In the genomic region with DNA sequence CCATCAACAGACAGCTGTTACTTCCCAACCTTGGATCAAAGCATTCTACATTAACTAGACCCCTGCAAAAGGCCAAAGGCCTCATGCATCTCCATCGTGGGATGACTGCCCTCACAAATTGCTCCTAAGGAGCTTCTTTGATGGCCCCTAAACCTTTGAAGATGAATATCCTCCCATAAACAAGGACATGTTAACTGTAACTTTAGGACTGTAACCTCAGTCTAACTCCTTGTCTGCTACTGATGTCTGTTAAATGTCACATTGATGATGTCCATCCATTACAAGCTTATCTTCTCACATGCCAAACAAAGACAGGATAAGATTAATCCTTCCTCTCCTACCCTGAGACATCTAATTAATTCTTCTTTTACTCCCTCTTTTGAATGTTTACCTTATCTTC, we compare ENCODE assay signal across 15 cellular contexts.
"Had no signal": no experiment of that assay in that cellular context is flagged by ENCODE, and none has a peak within 500 bp of the region (broad histone marks: within the 10 kb centered on the region; RNA-seq: fewer than 3 reads in every experiment).

No MANE protein-coding gene starts in this region.

- DNase-seq: activated CD4-positive, alpha-beta T cell treated with anti-CD3 and anti-CD28 coated beads, Interleukin-2, amount 10 ng/mL, durations not matched to agents 24 days and 14 days; activated gamma-delta T cell treated with Interleukin-2 at 50 U/mL for 16 hours; brain microvascular endothelial cell; effector memory CD8-positive, alpha-beta T cell; heart left ventricle; immature natural killer cell; naive thymus-derived CD8-positive, alpha-beta T cell; nucleus accumbens; stimulated activated CD4-positive, alpha-beta T cell treated with anti-CD3 and anti-CD28 coated beads, Interleukin-2, amount 100 ng/mL, for 48 hours; stimulated activated naive B cell treated with anti-CD40 and anti-IgM and Interleukin-4, amounts not matched to agents 10 μg/mL and 1 μg/mL and 100 μg/mL, for 72 hours; T-cell; T-helper 9 cell; thyroid gland had no signal

- H3K9me3 Mint-ChIP-seq: immature natural killer cell, T-cell had no signal

- H3K27ac Mint-ChIP-seq: activated CD4-positive, alpha-beta T cell treated with anti-CD3 and anti-CD28 coated beads, Interleukin-2, amount 10 ng/mL, durations not matched to agents 24 days and 14 days; activated naive CD8-positive, alpha-beta T cell; dendritic cell treated with granulocyte-macrophage colony-stimulating factor and Interleukin-4, amounts not matched to agents 40 ng/mL and 50 ng/mL, for 4 days; effector memory CD8-positive, alpha-beta T cell; immature natural killer cell; naive thymus-derived CD8-positive, alpha-beta T cell; stimulated activated naive B cell treated with anti-CD40 and anti-IgM and Interleukin-4, amounts not matched to agents 10 μg/mL and 1 μg/mL and 100 μg/mL, for 72 hours; T-cell had no signal

- ATAC-seq: effector memory CD8-positive, alpha-beta T cell; heart left ventricle; naive thymus-derived CD8-positive, alpha-beta T cell; stimulated activated naive B cell treated with anti-CD40 and anti-IgM and Interleukin-4, amounts not matched to agents 10 μg/mL and 1 μg/mL and 100 μg/mL, for 72 hours; T-cell had no signal

- H3K4me1 Mint-ChIP-seq: activated CD4-positive, alpha-beta T cell treated with anti-CD3 and anti-CD28 coated beads, Interleukin-2, amount 10 ng/mL, durations not matched to agents 24 days and 14 days; immature natural killer cell; naive thymus-derived CD8-positive, alpha-beta T cell; stimulated activated naive B cell treated with anti-CD40 and anti-IgM and Interleukin-4, amounts not matched to agents 10 μg/mL and 1 μg/mL and 100 μg/mL, for 72 hours; T-cell had no signal

- H3K4me3 Mint-ChIP-seq: activated CD4-positive, alpha-beta T cell treated with anti-CD3 and anti-CD28 coated beads, Interleukin-2, amount 10 ng/mL, durations not matched to agents 24 days and 14 days; activated naive CD8-positive, alpha-beta T cell; dendritic cell treated with granulocyte-macrophage colony-stimulating factor and Interleukin-4, amounts not matched to agents 40 ng/mL and 50 ng/mL, for 4 days; effector memory CD8-positive, alpha-beta T cell; immature natural killer cell; naive thymus-derived CD8-positive, alpha-beta T cell; stimulated activated naive B cell treated with anti-CD40 and anti-IgM and Interleukin-4, amounts not matched to agents 10 μg/mL and 1 μg/mL and 100 μg/mL, for 72 hours; T-cell had no signal

- H3K36me3 Mint-ChIP-seq: activated naive CD8-positive, alpha-beta T cell; immature natural killer cell; naive thymus-derived CD8-positive, alpha-beta T cell; stimulated activated naive B cell treated with anti-CD40 and anti-IgM and Interleukin-4, amounts not matched to agents 10 μg/mL and 1 μg/mL and 100 μg/mL, for 72 hours; T-cell had no signal

- H3K27me3 Mint-ChIP-seq: activated CD4-positive, alpha-beta T cell treated with anti-CD3 and anti-CD28 coated beads, Interleukin-2, amount 10 ng/mL, durations not matched to agents 24 days and 14 days; activated naive CD8-positive, alpha-beta T cell; dendritic cell treated with granulocyte-macrophage colony-stimulating factor and Interleukin-4, amounts not matched to agents 40 ng/mL and 50 ng/mL, for 4 days; stimulated activated naive B cell treated with anti-CD40 and anti-IgM and Interleukin-4, amounts not matched to agents 10 μg/mL and 1 μg/mL and 100 μg/mL, for 72 hours had no signal
